Comparison of ENCODE assay signal across 1 cellular context in the genomic region with DNA sequence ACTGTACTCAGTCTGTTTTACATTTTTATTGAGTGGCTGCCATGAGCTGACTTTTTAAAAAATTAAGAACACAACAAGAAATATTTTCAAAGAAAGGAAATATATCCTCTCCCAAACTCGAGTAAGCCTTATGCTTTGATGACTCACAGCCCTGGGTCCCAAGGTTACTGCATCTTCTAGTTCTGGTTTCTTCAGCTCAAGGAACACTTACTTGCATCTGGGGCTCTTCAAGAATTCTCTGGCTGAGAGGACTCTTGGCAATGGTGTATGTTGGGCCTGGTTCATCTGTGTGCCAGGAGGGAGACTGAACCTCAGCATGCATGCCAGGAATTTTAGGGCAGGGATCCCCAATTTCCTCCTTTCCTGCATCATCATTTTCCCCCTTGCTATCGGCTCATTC.
TF ChIP-seq lines count a peak whose summit lies in the region.

No MANE protein-coding gene starts in this region.

TF ChIP-seq in H1, 55 proteins besides CTCF, POLR2A, EP300 and RAD21:
- TF ChIP-seq JUN (IDR thresholded peaks at IDR 0.05; ENCODE audit: low read depth, low read length) (no peak), BACH1 (IDR thresholded peaks at IDR 0.05; ENCODE audit: low read length) (no peak), CTBP2 (IDR thresholded peaks at IDR 0.05; ENCODE audit: borderline replicate concordance, insufficient read depth, insufficient read length, low read length) (no peak), SP4 (IDR thresholded peaks at IDR 0.05; ENCODE audit: low read length) (no peak), PHF8 (conservative IDR thresholded peaks at IDR 0.05; ENCODE audit: low read depth, low read length) (no peak), TAF1 (IDR thresholded peaks at IDR 0.05; ENCODE audit: low read depth, low read length) (no peak), GABPA (IDR thresholded peaks at IDR 0.05; ENCODE audit: borderline replicate concordance, insufficient read depth, low read length) (no peak), TAF7 (optimal IDR thresholded peaks at IDR 0.05; ENCODE audit: borderline replicate concordance, low read depth, low read length) (no peak), CHD1 (IDR thresholded peaks at IDR 0.05; ENCODE audit: low read depth, low read length) (no peak), FOSL1 (IDR thresholded peaks at IDR 0.05; ENCODE audit: insufficient read depth, low read depth, low read length) (no peak), USF2 (IDR thresholded peaks at IDR 0.05; ENCODE audit: low read length) (no peak), CBX8 (IDR thresholded peaks at IDR 0.05; ENCODE audit: borderline replicate concordance, low read depth, low read length) (no peak), CEBPB (IDR thresholded peaks at IDR 0.05; ENCODE audit: low read depth, low read length) (no peak)
- TF ChIP-seq, protein P1, sequence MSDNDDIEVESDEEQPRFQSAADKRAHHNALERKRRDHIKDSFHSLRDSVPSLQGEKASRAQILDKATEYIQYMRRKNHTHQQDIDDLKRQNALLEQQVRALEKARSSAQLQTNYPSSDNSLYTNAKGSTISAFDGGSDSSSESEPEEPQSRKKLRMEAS (IDR thresholded peaks at IDR 0.05), result no peak
